Comparison of ENCODE assay signal across 8 cellular contexts in the genomic region with DNA sequence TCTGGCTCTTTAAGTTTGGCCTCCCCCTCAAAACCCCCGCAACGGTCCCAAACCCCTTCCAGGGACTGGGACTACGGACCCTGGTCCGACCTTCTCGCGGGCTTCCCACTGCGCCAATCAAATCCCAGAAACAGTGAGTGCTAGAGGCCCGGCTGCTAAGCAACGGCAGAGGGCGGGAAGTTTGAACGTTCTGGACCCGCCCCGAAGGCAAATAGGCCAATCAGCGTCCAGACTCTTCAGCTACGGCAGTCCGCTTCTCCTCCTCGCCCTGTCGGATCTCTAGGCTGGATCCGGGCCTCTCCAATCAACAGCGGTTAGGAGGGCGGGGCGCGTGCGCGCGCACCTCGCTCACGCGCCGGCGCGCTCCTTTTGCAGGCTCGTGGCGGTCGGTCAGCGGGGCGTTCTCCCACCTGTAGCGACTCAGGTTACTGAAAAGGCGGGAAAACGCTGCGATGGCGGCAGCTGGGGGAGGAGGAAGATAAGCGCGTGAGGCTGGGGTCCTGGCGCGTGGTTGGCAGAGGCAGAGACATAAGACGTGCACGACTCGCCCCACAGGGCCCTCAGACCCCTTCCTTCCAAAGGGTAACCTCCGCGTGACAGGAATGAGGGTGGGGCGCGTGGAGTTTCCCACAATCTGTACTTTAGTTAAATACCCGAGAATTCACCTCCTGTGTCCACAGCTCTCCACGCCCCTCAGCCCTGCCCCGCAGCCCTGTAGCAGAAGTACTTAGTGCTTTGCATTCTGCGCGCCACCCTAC. TPM values are rescaled to one million over a fixed set of nuclear protein-coding genes. Genes with fewer than 3 reads are reported as not detected.
DNase-seq lines count a peak whose midpoint lies in the region; ATAC-seq, FAIRE-seq and TF ChIP-seq lines count a peak whose summit lies in the region.

TSS of gene MSH5 (plus strand) at position 367 of the 758 bp plus-strand sequence. CDS start 462 bp downstream, outside the sequence.

- WGBS in iPS DF 6.9 (ENCODE audit: insufficient coverage, insufficient read length): no CpG with 5 or more reads among the region's 58 CpGs

- peaks cover 63% of the 10 kb centered on the region for H3K4me1 Mint-ChIP-seq in brain

- H3K36me3 Mint-ChIP-seq in brain: peaks cover 5% of the 10 kb centered on the region

- FAIRE-seq in TTC549 (lab: Jason Lieb, UNC): peak; percentile 91

- DNase-seq in NCI-H2081 treated with DMSO at 0.1 percent for 48 hours (lab: John Stamatoyannopoulos, UW) (peak; percentile 95), iPS DF 6.9 (ENCODE audit: low read depth, low spot score) (peak; percentile 98), gastrocnemius medialis (peak; percentile 99)

- H3K4me3 Mint-ChIP-seq in brain: peak within 1 kb of the TSS; percentile 95 to 98 (median 95)

- H3K36me3 ChIP-seq in iPS DF 6.9 (ENCODE audit: control insufficient read depth, insufficient read depth, low read length): no peaks in the 10 kb centered on the region
- H3K36me3 ChIP-seq in gastrocnemius medialis: no peaks in the 10 kb centered on the region

- H3K4me1 ChIP-seq in iPS DF 6.9 (ENCODE audit: control insufficient read depth, insufficient read depth, low read length): peaks cover 12% of the 10 kb centered on the region; the same call in 1 of the 2 replicates
- peaks cover 12 to 21% of the 10 kb centered on the region in 2 donors for H3K4me1 ChIP-seq in gastrocnemius medialis

- H3K27me3 ChIP-seq in iPS DF 6.9 (ENCODE audit: control insufficient read depth, insufficient read depth, low read length): no peaks in the 10 kb centered on the region
- peaks cover 0 to 9% (median 5%) of the 10 kb centered on the region in 3 donors for H3K27me3 ChIP-seq in gastrocnemius medialis

- H3K9me3 Mint-ChIP-seq in brain: peaks cover 0 to 2% (median 0%) of the 10 kb centered on the region in 5 experiments

- peak within 1 kb of the TSS; percentile 99 for H3K27ac ChIP-seq in 22Rv1
- no peak within 1 kb of the TSS for H3K27ac ChIP-seq in iPS DF 6.9 (ENCODE audit: low read length)
- H3K27ac ChIP-seq in gastrocnemius medialis: peak within 1 kb of the TSS; percentile 47 to 68 (median 63)

- TF ChIP-seq POLR2A in gastrocnemius medialis (IDR thresholded peaks at IDR 0.05): peak; percentile 31 to 52

- in situ Hi-C loops in gastrocnemius medialis (cut with MboI; ENCODE audit: low sequenced_read_pairs in 4 of 4): no loop called here

- H3K27ac Mint-ChIP-seq in brain: peak within 1 kb of the TSS; percentile 92 to 97 (median 96)

- ATAC-seq in GM18517 (IDR thresholded peaks at IDR 0.05; ENCODE audit: unreplicated experiment) (peak; percentile 71), HG03039 (IDR thresholded peaks at IDR 0.05; ENCODE audit: unreplicated experiment) (peak; percentile 66), gastrocnemius medialis (peak; percentile 99)

- peaks cover 12% of the 10 kb centered on the region for H3K27me3 Mint-ChIP-seq in brain

- TF ChIP-seq CTCF in 22Rv1 (IDR thresholded peaks at IDR 0.05) (no peak), brain (conservative IDR thresholded peaks at IDR 0.05) (no peak), gastrocnemius medialis (IDR thresholded peaks at IDR 0.05 in 4 of 5, conservative IDR thresholded peaks at IDR 0.05 in 1 of 5) (no peak)

- intact Hi-C loops in gastrocnemius medialis (cut with DNase I; ENCODE audit: low total_unique reads): loop anchor here (2.0 to 10.0 kb wide), 3 partner anchors 37 to 235 kb away; partner anchors contain the start of genes ABHD16A, DXO and VARS1

- peak within 1 kb of the TSS; percentile 35; the same call in 1 of the 2 replicates for H3K4me3 ChIP-seq in iPS DF 6.9 (ENCODE audit: low read length)
- H3K4me3 ChIP-seq in gastrocnemius medialis: peak within 1 kb of the TSS; percentile 62 to 79 (median 73)

- H3K9me3 ChIP-seq in iPS DF 6.9 (ENCODE audit: control insufficient read depth, insufficient read depth, low read length) (no peaks in the 10 kb centered on the region), gastrocnemius medialis (no peaks in the 10 kb centered on the region)

RNA-seq across cellular contexts. Expression of gene MSH5, which starts in this region (rescaled TPM):
- polyA plus RNA-seq in brain (ENCODE audit: insufficient read depth, low read depth, low replicate concordance): 3.1 TPM
- total RNA-seq in gastrocnemius medialis: 1 to 10 TPM in 3 of 4 donors, under 1 TPM in 1; 0.35 to 7.8 (median 1.6) TPM
